In genomic region chr22:24593810-24594568, GRCh38 we compare ENCODE assay signal across 13 cellular contexts. TPM values are rescaled to one million over a fixed set of nuclear protein-coding genes. Genes with fewer than 3 reads are reported as not detected.
DNase-seq lines count a peak whose midpoint lies in the region; ATAC-seq and TF ChIP-seq lines count a peak whose summit lies in the region.
"Had no signal": no experiment of that assay in that cellular context is flagged by ENCODE, and none has a peak within 500 bp of the region (broad histone marks: within the 10 kb centered on the region; RNA-seq: fewer than 3 reads in every experiment).

No MANE protein-coding gene starts in this region.

- intact Hi-C loops in left ventricle myocardium inferior (cut with micrococcal nuclease) (no loop called here), left ventricle myocardium superior (cut with micrococcal nuclease) (no loop called here)
- intact Hi-C loops in dendritic cell treated with granulocyte-macrophage colony-stimulating factor and Interleukin-4, amounts not matched to agents 40 ng/mL and 50 ng/mL, for 4 days (cut with micrococcal nuclease), result no loop called here

- no peak for TF ChIP-seq CTCF in left ventricle myocardium inferior (IDR thresholded peaks at IDR 0.05; ENCODE audit: borderline replicate concordance)
- no peak for TF ChIP-seq CTCF in foreskin keratinocyte (conservative IDR thresholded peaks at IDR 0.05)

- peaks cover 7% of the 10 kb centered on the region for H3K4me1 Mint-ChIP-seq in dendritic cell treated with granulocyte-macrophage colony-stimulating factor and Interleukin-4, amounts not matched to agents 40 ng/mL and 50 ng/mL, for 4 days (ENCODE audit: low read depth)

- H3K36me3 ChIP-seq in left ventricle myocardium inferior (peaks cover 5% of the 10 kb centered on the region), muscle layer of colon (ENCODE audit: insufficient read depth, low read length) (peaks cover 2% of the 10 kb centered on the region)

- peak overlapping the region; percentile 49 for H3K9ac ChIP-seq in muscle layer of colon (ENCODE audit: low read length)

- no peaks in the 10 kb centered on the region for H3K9me3 Mint-ChIP-seq in dendritic cell treated with granulocyte-macrophage colony-stimulating factor and Interleukin-4, amounts not matched to agents 40 ng/mL and 50 ng/mL, for 4 days
- H3K9me3 Mint-ChIP-seq: activated naive CD4-positive, alpha-beta T cell treated with anti-CD3 and anti-CD28 coated beads, Interleukin-2, amount 10 ng/mL, durations not matched to agents 7 days and 5 days; CD8-positive, alpha-beta T cell; stimulated activated naive B cell treated with anti-CD40 and anti-IgM and Interleukin-4, amounts not matched to agents 10 μg/mL and 1 μg/mL and 100 μg/mL, for 72 hours had no signal

- no peak for ATAC-seq in left ventricle myocardium superior
- ATAC-seq in GM21786 (IDR thresholded peaks at IDR 0.05; ENCODE audit: unreplicated experiment), result no peak
- no peak for ATAC-seq in foreskin keratinocyte
- ATAC-seq: CD8-positive, alpha-beta T cell had no signal

- no peaks in the 10 kb centered on the region for H3K36me3 Mint-ChIP-seq in dendritic cell treated with granulocyte-macrophage colony-stimulating factor and Interleukin-4, amounts not matched to agents 40 ng/mL and 50 ng/mL, for 4 days (ENCODE audit: low read depth)
- H3K36me3 Mint-ChIP-seq: activated naive CD4-positive, alpha-beta T cell treated with anti-CD3 and anti-CD28 coated beads, Interleukin-2, amount 10 ng/mL, durations not matched to agents 7 days and 5 days; CD8-positive, alpha-beta T cell; stimulated activated naive B cell treated with anti-CD40 and anti-IgM and Interleukin-4, amounts not matched to agents 10 μg/mL and 1 μg/mL and 100 μg/mL, for 72 hours had no signal

- H3K27me3 Mint-ChIP-seq in dendritic cell treated with granulocyte-macrophage colony-stimulating factor and Interleukin-4, amounts not matched to agents 40 ng/mL and 50 ng/mL, for 4 days, result peaks cover 8% of the 10 kb centered on the region

- H3K9me3 ChIP-seq in left ventricle myocardium inferior (replicated peaks) (no peaks in the 10 kb centered on the region), muscle layer of colon (ENCODE audit: low read length) (no peaks in the 10 kb centered on the region)

- H3K27ac Mint-ChIP-seq in dendritic cell treated with granulocyte-macrophage colony-stimulating factor and Interleukin-4, amounts not matched to agents 40 ng/mL and 50 ng/mL, for 4 days, result peak overlapping the region; percentile 73
- H3K27ac Mint-ChIP-seq: activated naive CD4-positive, alpha-beta T cell treated with anti-CD3 and anti-CD28 coated beads, Interleukin-2, amount 10 ng/mL, durations not matched to agents 7 days and 5 days; CD8-positive, alpha-beta T cell; stimulated activated naive B cell treated with anti-CD40 and anti-IgM and Interleukin-4, amounts not matched to agents 10 μg/mL and 1 μg/mL and 100 μg/mL, for 72 hours had no signal

- H3K27me3 ChIP-seq in left ventricle myocardium inferior (ENCODE audit: low read depth) (no peaks in the 10 kb centered on the region), muscle layer of colon (ENCODE audit: control insufficient read depth in 1 of 2, insufficient read depth in 2 of 2, low read length in 2 of 2) (no peaks in the 10 kb centered on the region), foreskin keratinocyte (no peaks in the 10 kb centered on the region)

- H3K4me3 Mint-ChIP-seq in dendritic cell treated with granulocyte-macrophage colony-stimulating factor and Interleukin-4, amounts not matched to agents 40 ng/mL and 50 ng/mL, for 4 days, result no peak overlapping the region

- H3K4me1 ChIP-seq in left ventricle myocardium inferior (peaks cover 15% of the 10 kb centered on the region), muscle layer of colon (ENCODE audit: insufficient read depth, low read length) (peaks cover 20% of the 10 kb centered on the region), foreskin keratinocyte (no peaks in the 10 kb centered on the region)

- DNase-seq in left ventricle myocardium inferior (no peak), left ventricle myocardium superior (no peak), cortex of kidney (lab: John Stamatoyannopoulos, UW) (no peak), amygdala (lab: John Stamatoyannopoulos, UW) (no peak), foreskin keratinocyte (no peak)
- DNase-seq: activated naive CD4-positive, alpha-beta T cell treated with anti-CD3 and anti-CD28 coated beads, Interleukin-2, amount 10 ng/mL, durations not matched to agents 7 days and 5 days; CD8-positive, alpha-beta T cell; NCI-H1417; stimulated activated CD4-positive, alpha-beta T cell treated with anti-CD3 and anti-CD28 coated beads, Interleukin-12 subunit alpha, Interleukin-12 subunit beta, amount 100 ng/mL, for 4 hours; stimulated activated naive B cell treated with anti-CD40 and anti-IgM and Interleukin-4, amounts not matched to agents 10 μg/mL and 1 μg/mL and 100 μg/mL, for 72 hours had no signal

- H3K4me3 ChIP-seq in left ventricle myocardium inferior (peak overlapping the region; percentile 74), muscle layer of colon (ENCODE audit: low read depth in 1 of 2, low read length in 2 of 2) (no peak overlapping the region)

- no peak overlapping the region for H3K27ac ChIP-seq in left ventricle myocardium inferior (replicated peaks)
- peak overlapping the region; percentile 68 for H3K27ac ChIP-seq in muscle layer of colon (ENCODE audit: low read depth, low read length)
- H3K27ac ChIP-seq in foreskin keratinocyte, result no peak overlapping the region

RNA-seq across cellular contexts. Expression of gene LRRC75B, which starts 1.1 kb away (rescaled TPM):
- total RNA-seq in left ventricle myocardium inferior, result 5.6 TPM
- total RNA-seq in left ventricle myocardium superior, result 6.9 TPM
- 6.5 and 8.5 TPM in 2 replicates for total RNA-seq in foreskin keratinocyte
- polyA plus RNA-seq in foreskin keratinocyte, result 8.4 and 11.4 TPM in 2 replicates
- total RNA-seq: CD8-positive, alpha-beta T cell had no signal

RNA-seq across cellular contexts. Expression of gene GGT1, which starts 9.0 kb away (rescaled TPM):
- total RNA-seq in left ventricle myocardium inferior (1.1 TPM), left ventricle myocardium superior (1.2 TPM), foreskin keratinocyte (4.1 and 10.1 TPM in 2 replicates)
- polyA plus RNA-seq in foreskin keratinocyte, result 4.5 and 15.2 TPM in 2 replicates

RNA-seq across cellular contexts. Expression of gene SNRPD3, which starts 38.2 kb away (rescaled TPM):
- total RNA-seq in left ventricle myocardium inferior (69.9 TPM), left ventricle myocardium superior (73.7 TPM), foreskin keratinocyte (176 and 223 TPM in 2 replicates)
- polyA plus RNA-seq in foreskin keratinocyte, result 239 and 282 TPM in 2 replicates

RNA-seq across cellular contexts. Expression of gene GUCD1, which starts 39.1 kb away (rescaled TPM):
- total RNA-seq in left ventricle myocardium inferior (203 TPM), left ventricle myocardium superior (275 TPM), foreskin keratinocyte (73.6 and 74.9 TPM in 2 replicates)
- polyA plus RNA-seq in foreskin keratinocyte, result 56.1 and 58.1 TPM in 2 replicates
